In genomic region chr11:46944356-46944755, GRCh38 we compare ENCODE assay signal across 18 cellular contexts. TPM values are rescaled to one million over a fixed set of nuclear protein-coding genes. Genes with fewer than 3 reads are reported as not detected.
DNase-seq lines count a peak whose midpoint lies in the region; ATAC-seq, FAIRE-seq and TF ChIP-seq lines count a peak whose summit lies in the region.
"Had no signal": no experiment of that assay in that cellular context is flagged by ENCODE, and none has a peak within 500 bp of the region (broad histone marks: within the 10 kb centered on the region; RNA-seq: fewer than 3 reads in every experiment).

No MANE protein-coding gene starts in this region.

- no peak overlapping the region for H3T11ph ChIP-seq in H9 (ENCODE audit: low read length)

- H4K8ac ChIP-seq in H9 (replicated peaks; ENCODE audit: insufficient read length, low read depth, low read length) (no peak overlapping the region), H1 (ENCODE audit: extremely low read depth, insufficient read depth, low read length) (no peak overlapping the region)

- H4K5ac ChIP-seq in H9 (ENCODE audit: insufficient read length, low read depth, low read length), result no peak overlapping the region
- H4K5ac ChIP-seq in H1 (ENCODE audit: insufficient read length, low read depth, low read length), result no peak overlapping the region

- H2BK120ac ChIP-seq in H9 (ENCODE audit: low read depth, low read length, poor library complexity, severe bottlenecking), result no peak overlapping the region
- H2BK120ac ChIP-seq in H1 (replicated peaks; ENCODE audit: low read depth, low read length), result no peak overlapping the region

- ATAC-seq in HG02870 (IDR thresholded peaks at IDR 0.05; ENCODE audit: unreplicated experiment), result no peak
- ATAC-seq: A549, HCT116 had no signal

- H3K56ac ChIP-seq in H9 (ENCODE audit: insufficient read length, low read depth, low read length), result no peak overlapping the region
- peak overlapping the region; percentile 11 for H3K56ac ChIP-seq in H1 (replicated peaks; ENCODE audit: insufficient read length, low read depth, low read length)

- FAIRE-seq in H1 (lab: Jason Lieb, UNC), result no peak
- FAIRE-seq: A549, D721Med, G401.6 had no signal

- H3K4ac ChIP-seq in H9 (ENCODE audit: low read depth, low read length) (no peak overlapping the region), H1 (replicated peaks; ENCODE audit: insufficient read length, low read depth, low read length) (no peak overlapping the region)

- no peak for TF ChIP-seq CTCF in H9 (conservative IDR thresholded peaks at IDR 0.05)
- TF ChIP-seq CTCF in H1 (IDR thresholded peaks at IDR 0.05; ENCODE audit: control extremely low read depth in 1 of 3, insufficient read depth in 1 of 3, low read depth in 1 of 3, low read length in 3 of 3), result no peak
- TF ChIP-seq CTCF in neural progenitor cell (IDR thresholded peaks at IDR 0.05), result no peak
- TF ChIP-seq CTCF in smooth muscle cell (IDR thresholded peaks at IDR 0.05; ENCODE audit: borderline replicate concordance, insufficient read depth, poor library complexity, severe bottlenecking), result no peak

- H3K9me3 Mint-ChIP-seq in H9, result no peaks in the 10 kb centered on the region
- no peaks in the 10 kb centered on the region for H3K9me3 Mint-ChIP-seq in neural progenitor cell
- H3K9me3 Mint-ChIP-seq: CD4-positive, alpha-beta memory T cell had no signal

- no peak for TF ChIP-seq POLR2A in H1 (IDR thresholded peaks at IDR 0.05; ENCODE audit: control extremely low read depth in 1 of 2, low read depth in 2 of 2, low read length in 2 of 2)

- H2BK15ac ChIP-seq in H9 (ENCODE audit: low read depth, low read length), result no peak overlapping the region
- H2BK15ac ChIP-seq in H1 (ENCODE audit: low read length), result no peak overlapping the region

- no peak overlapping the region for H3K14ac ChIP-seq in H9 (ENCODE audit: insufficient read depth, low read length)
- H3K14ac ChIP-seq in H1 (ENCODE audit: insufficient read length), result no peak overlapping the region

- H3K36me3 ChIP-seq in Karpas-422 (ENCODE audit: insufficient read depth, low read length) (peaks cover 6% of the 10 kb centered on the region; the same call in 1 of the 2 replicates), H1 (ENCODE audit: control insufficient read depth in 2 of 4, insufficient read depth in 4 of 4, low read length in 3 of 4) (0 out of 8 replicates have a peak, but pooled peaks cover 0 to 4% (median 0%) of the 10 kb centered on the region in 4 experiments), neural progenitor cell (no peaks in the 10 kb centered on the region), smooth muscle cell (ENCODE audit: low read depth) (no peaks in the 10 kb centered on the region)
- H3K36me3 ChIP-seq: BE2C had no signal

- H3K18ac ChIP-seq in H9 (ENCODE audit: insufficient read length, low read depth, low read length) (no peak overlapping the region), H1 (ENCODE audit: extremely low read depth, low read length) (no peak overlapping the region)

- POLR2A ChIA-PET in H1 (lab: Charles Lee; ENCODE audit: partially characterized antibody), result interaction anchor here (0.6 kb wide), 1 partner anchor 35 kb away, joined by 3 read pairs; no protein-coding TSS in a partner anchor

- WGBS in H9 (ENCODE audit: extremely low coverage, insufficient read length, low lambda C conversion rate), result no CpG with 5 or more reads among the region's 1 CpG
- WGBS in H1 (ENCODE audit: extremely low coverage in 1 of 2, insufficient coverage in 1 of 2, insufficient read length in 1 of 2, insufficient replicate concordance in 2 of 2, low coverage in 1 of 2, low lambda C conversion rate in 2 of 2, missing lambda C conversion rate in 1 of 2), 2 experiments, result 94% methylated on average over 1 of the region's 1 CpG; no CpG with 5 or more reads in 1 of the 2 experiments
- 92% methylated on average over 1 of the region's 1 CpG for WGBS in smooth muscle cell (ENCODE audit: low lambda C conversion rate)

- H3K23ac ChIP-seq in H9 (ENCODE audit: insufficient read length, low read depth, low read length), result no peak overlapping the region
- no peak overlapping the region for H3K23ac ChIP-seq in H1 (ENCODE audit: insufficient read length)

- peak overlapping the region in 2 of 3 experiments; percentile 25 to 48; a peak in 2 of 7 replicates for H3K27ac Mint-ChIP-seq in H9
- peak overlapping the region; percentile 27 for H3K27ac Mint-ChIP-seq in neural progenitor cell
- H3K27ac Mint-ChIP-seq: CD4-positive, alpha-beta memory T cell had no signal

- H2BK20ac ChIP-seq in H9 (ENCODE audit: low read depth, low read length, poor library complexity, severe bottlenecking) (no peak overlapping the region), H1 (ENCODE audit: low read length) (no peak overlapping the region)

- H3K4me1 Mint-ChIP-seq in H9 (peaks cover 13 to 15% of the 10 kb centered on the region in 2 experiments), neural progenitor cell (peaks cover 36% of the 10 kb centered on the region)

- H3K79me2 ChIP-seq in H9 (ENCODE audit: insufficient read depth, low read length) (no peaks in the 10 kb centered on the region), Karpas-422 (ENCODE audit: low read length) (peaks cover 82% of the 10 kb centered on the region), H1 (ENCODE audit: control insufficient read depth in 1 of 2, insufficient read depth in 2 of 2, low read length in 2 of 2) (no peaks in the 10 kb centered on the region), neural progenitor cell (ENCODE audit: low read depth) (peaks cover 17% of the 10 kb centered on the region), smooth muscle cell (ENCODE audit: low read depth) (peaks cover 28% of the 10 kb centered on the region)

- H4K91ac ChIP-seq in H9 (ENCODE audit: insufficient read length, low read depth, low read length), result no peak overlapping the region
- no peak overlapping the region for H4K91ac ChIP-seq in H1 (replicated peaks; ENCODE audit: insufficient read length, low read length)

- H3K23me2 ChIP-seq in H9 (ENCODE audit: insufficient read length, low read depth, low read length, poor library complexity, severe bottlenecking), result peaks cover 4% of the 10 kb centered on the region
- H3K23me2 ChIP-seq in H1 (ENCODE audit: low read depth, low read length), result no peaks in the 10 kb centered on the region

- H2BK5ac ChIP-seq in H9 (ENCODE audit: insufficient read length, low read length) (no peak overlapping the region), H1 (ENCODE audit: low read depth, low read length) (no peak overlapping the region)

- H2BK12ac ChIP-seq in H9 (ENCODE audit: insufficient read length, low read depth, low read length) (no peak overlapping the region), H1 (ENCODE audit: low read depth, low read length) (no peak overlapping the region)

- H3K9me3 ChIP-seq in H9 (ENCODE audit: control insufficient read depth, low read depth, low read length) (no peaks in the 10 kb centered on the region), Karpas-422 (ENCODE audit: low read length) (no peaks in the 10 kb centered on the region), H1 (ENCODE audit: insufficient read depth in 2 of 2, low read depth in 1 of 2, low read length in 1 of 2) (no peaks in the 10 kb centered on the region), neural progenitor cell (ENCODE audit: low read depth) (no peaks in the 10 kb centered on the region), smooth muscle cell (replicated peaks; ENCODE audit: low read depth) (no peaks in the 10 kb centered on the region)
- H3K9me3 ChIP-seq: A549, BE2C had no signal

- peaks cover 2% of the 10 kb centered on the region for H3K79me1 ChIP-seq in H9 (ENCODE audit: insufficient read depth, low read depth, low read length, poor library complexity, severe bottlenecking)
- H3K79me1 ChIP-seq in H1 (ENCODE audit: low read depth, low read length), result no peaks in the 10 kb centered on the region

- H3K9ac ChIP-seq in H9 (ENCODE audit: extremely low read depth, insufficient read length, low read length), result no peak overlapping the region
- H3K9ac ChIP-seq in Karpas-422 (ENCODE audit: low read length), result no peak overlapping the region
- H3K9ac ChIP-seq in H1 (replicated peaks in 1 of 4; ENCODE audit: extremely low read depth in 1 of 4, low read depth in 3 of 4, low read length in 3 of 4), result no peak overlapping the region
- no peak overlapping the region for H3K9ac ChIP-seq in neural progenitor cell
- H3K9ac ChIP-seq in smooth muscle cell (ENCODE audit: low read depth), result no peak overlapping the region

- no peak for DNase-seq in H9
- DNase-seq in Karpas-422, result no peak
- no peak for DNase-seq in H1 (ENCODE audit: low read depth in 1 of 2, low spot score in 2 of 2)
- DNase-seq in neural progenitor cell (ENCODE audit: low spot score), result no peak
- DNase-seq in smooth muscle cell (lab: John Stamatoyannopoulos, UW; ENCODE audit: unreplicated experiment), result no peak
- no peak for DNase-seq in midbrain (lab: John Stamatoyannopoulos, UW)
- DNase-seq: BE2C; CD4-positive, alpha-beta memory T cell; DMS153; DMS79 treated with DMSO at 0.1 percent for 48 hours; EL; IMR-90 had no signal

- H3K4me2 ChIP-seq in H9 (ENCODE audit: insufficient read depth, insufficient read length, low read length), result no peak overlapping the region
- H3K4me2 ChIP-seq in Karpas-422 (ENCODE audit: low read depth, low read length, poor library complexity, severe bottlenecking), result no peak overlapping the region
- no peak overlapping the region for H3K4me2 ChIP-seq in H1 (ENCODE audit: insufficient read depth in 1 of 2, low read depth in 2 of 2, low read length in 2 of 2)
- H3K4me2 ChIP-seq in neural progenitor cell, result no peak overlapping the region
- H3K4me2 ChIP-seq in smooth muscle cell, result no peak overlapping the region
- H3K4me2 ChIP-seq: A549 had no signal

- no peaks in the 10 kb centered on the region for H3K9me2 ChIP-seq in Karpas-422 (replicated peaks; ENCODE audit: insufficient read depth, low read length)

- no peaks in the 10 kb centered on the region for H3K27me3 Mint-ChIP-seq in H9 (ENCODE audit: low read depth)
- H3K27me3 Mint-ChIP-seq in neural progenitor cell (ENCODE audit: insufficient read depth, low read depth), result no peaks in the 10 kb centered on the region
- H3K27me3 Mint-ChIP-seq: CD4-positive, alpha-beta memory T cell had no signal

- H3K27ac ChIP-seq in H9 (ENCODE audit: insufficient read length, low read depth, low read length), result no peak overlapping the region
- peak overlapping the region; percentile 1; the same call in 1 of the 2 replicates for H3K27ac ChIP-seq in Karpas-422 (ENCODE audit: low read length)
- H3K27ac ChIP-seq in H1 (ENCODE audit: low read depth, low read length), result no peak overlapping the region
- H3K27ac ChIP-seq in neural progenitor cell, result peak overlapping the region; percentile 30
- H3K27ac ChIP-seq in smooth muscle cell (ENCODE audit: low read depth), result no peak overlapping the region
- H3K27ac ChIP-seq: A549, C4-2B had no signal

- H2AFZ ChIP-seq in H9 (ENCODE audit: low read length) (no peak overlapping the region), Karpas-422 (ENCODE audit: low read length) (no peak overlapping the region), H1 (ENCODE audit: low read length) (no peak overlapping the region), neural progenitor cell (replicated peaks) (no peak overlapping the region), smooth muscle cell (ENCODE audit: low read depth) (no peak overlapping the region)

- H3K27me3 ChIP-seq in H9 (ENCODE audit: insufficient read depth, low read length) (no peaks in the 10 kb centered on the region), Karpas-422 (ENCODE audit: low read length) (no peaks in the 10 kb centered on the region), H1 (replicated peaks in 1 of 4; ENCODE audit: control insufficient read depth in 3 of 4, extremely low read depth in 1 of 4, insufficient read depth in 3 of 4, low read length in 3 of 4) (no peaks in the 10 kb centered on the region), neural progenitor cell (no peaks in the 10 kb centered on the region), smooth muscle cell (ENCODE audit: low read depth) (no peaks in the 10 kb centered on the region)
- H3K27me3 ChIP-seq: BE2C had no signal

- no peaks in the 10 kb centered on the region for H3K4me1 ChIP-seq in H9 (ENCODE audit: insufficient read depth, low read length)
- H3K4me1 ChIP-seq in Karpas-422 (ENCODE audit: low read length), result peaks cover 40% of the 10 kb centered on the region
- H3K4me1 ChIP-seq in H1 (replicated peaks in 1 of 4; ENCODE audit: control insufficient read depth in 3 of 4, insufficient read depth in 4 of 4, low read length in 3 of 4), result no peaks in the 10 kb centered on the region
- peaks cover 22% of the 10 kb centered on the region for H3K4me1 ChIP-seq in neural progenitor cell
- H3K4me1 ChIP-seq in smooth muscle cell (ENCODE audit: low read depth), result peaks cover 19% of the 10 kb centered on the region
- H3K4me1 ChIP-seq: BE2C had no signal

- no peak overlapping the region for H3K4me3 ChIP-seq in Karpas-422 (ENCODE audit: low read length)
- H3K4me3 ChIP-seq in H1 (ENCODE audit: extremely low read depth in 1 of 4, insufficient read depth in 2 of 4, low read depth in 3 of 4, low read length in 4 of 4), result no peak overlapping the region
- H3K4me3 ChIP-seq in neural progenitor cell, result no peak overlapping the region
- H3K4me3 ChIP-seq in smooth muscle cell, result no peak overlapping the region
- H3K4me3 ChIP-seq: A549 had no signal

- CTCF ChIA-PET in H1 (lab: Charles Lee; ENCODE audit: partially characterized antibody), result interaction anchor here (0.8 to 2.8 kb wide), 4 partner anchors 23 to 208 kb away, joined by 3 to 7 read pairs (median 4); no protein-coding TSS in a partner anchor

- H3F3A ChIP-seq in neural progenitor cell (ENCODE audit: low read depth) (peaks cover 21% of the 10 kb centered on the region), smooth muscle cell (ENCODE audit: low read depth) (peaks cover 11% of the 10 kb centered on the region)

- H4K20me1 ChIP-seq in H9 (ENCODE audit: control insufficient read depth, insufficient read depth, insufficient read length), result no peaks in the 10 kb centered on the region
- no peaks in the 10 kb centered on the region for H4K20me1 ChIP-seq in Karpas-422 (ENCODE audit: insufficient read depth, low read depth, low read length)
- H4K20me1 ChIP-seq in H1 (replicated peaks in 1 of 2; ENCODE audit: control insufficient read depth in 1 of 2, insufficient read depth in 2 of 2, low read length in 2 of 2), result no peaks in the 10 kb centered on the region
- peaks cover 49% of the 10 kb centered on the region for H4K20me1 ChIP-seq in neural progenitor cell (ENCODE audit: low read depth)
- H4K20me1 ChIP-seq in smooth muscle cell (ENCODE audit: low read depth), result no peaks in the 10 kb centered on the region

- TF ChIP-seq RAD21 in H1 (IDR thresholded peaks at IDR 0.05 in 1 of 2, conservative IDR thresholded peaks at IDR 0.05 in 1 of 2; ENCODE audit: low read depth in 2 of 2, low read length in 2 of 2), result no peak

- no peak for TF ChIP-seq EP300 in H1 (IDR thresholded peaks at IDR 0.05; ENCODE audit: borderline replicate concordance in 1 of 2, low read depth in 2 of 2, low read length in 2 of 2)

- H2AK5ac ChIP-seq in H9 (ENCODE audit: insufficient read length, low read length), result no peak overlapping the region
- H2AK5ac ChIP-seq in H1 (ENCODE audit: low read depth, low read length), result no peak overlapping the region

- no peaks in the 10 kb centered on the region; a peak in 1 of 7 replicates for H3K36me3 Mint-ChIP-seq in H9 (ENCODE audit: insufficient read depth in 1 of 3, low read depth in 3 of 3)
- peaks cover 27% of the 10 kb centered on the region for H3K36me3 Mint-ChIP-seq in neural progenitor cell

- H3K4me3 Mint-ChIP-seq in H9 (no peak overlapping the region), neural progenitor cell (no peak overlapping the region)
- H3K4me3 Mint-ChIP-seq: CD4-positive, alpha-beta memory T cell had no signal

RNA-seq across cellular contexts. Expression of gene CSTPP1, which starts 7.8 kb away (rescaled TPM):
- 19.6 and 21.2 TPM in 2 replicates for total RNA-seq in H9 (2021)
- total RNA-seq in Karpas-422 (2014; rRNA removed; shearing (Covaris generic); ENCODE audit: low replicate concordance), result 61.1 and 78.4 TPM in 2 replicates
- total RNA-seq in H1 (2021; fragmentation: NEBNext Ultra II Directional; extraction: Animal tissue kit (Norgen Biotek cat#: 25700)), result 24.2 and 26.2 TPM in 2 replicates
- 28.7 and 55.1 TPM in 2 replicates for polyA plus RNA-seq in H1 (2011; rRNA removed)
- polyA plus RNA-seq in H1 (2011; cell fraction: cytosol; rRNA removed), result 27.5 TPM
- polyA plus RNA-seq in H1 (2011; cell fraction: nucleus; rRNA removed), result 34.3 TPM
- polyA plus RNA-seq in H1 (2012, experiment 1 of 2), result 24.5 to 28.7 TPM (median 26.8 TPM) in 4 replicates
- polyA plus RNA-seq in H1 (2012, experiment 2 of 2), result 26.6 TPM
- polyA plus RNA-seq in H1 (2013, experiment 1 of 2), result 15.1 TPM
- 15.9 TPM for polyA plus RNA-seq in H1 (2013, experiment 2 of 2)
- 25.0 and 34.0 TPM in 2 replicates for polyA minus RNA-seq in H1 (2011; rRNA and poly(A)+ RNA removed)
- 20.8 TPM for polyA minus RNA-seq in H1 (2011; cell fraction: cytosol; rRNA and poly(A)+ RNA removed)
- polyA minus RNA-seq in H1 (2011; cell fraction: nucleus; rRNA and poly(A)+ RNA removed), result 33.3 TPM
- 32.7 and 51.7 TPM in 2 replicates for total RNA-seq in neural progenitor cell (ENCODE audit: low replicate concordance)
- total RNA-seq in smooth muscle cell, result 26.4 and 37.4 TPM in 2 replicates
- polyA plus RNA-seq in smooth muscle cell, result 44.8 and 45.9 TPM in 2 replicates

RNA-seq across cellular contexts. Expression of gene LRP4, which starts 26.0 kb away (rescaled TPM):
- total RNA-seq in H9 (2021), result 11.3 and 11.6 TPM in 2 replicates
- 2.6 and 3.9 TPM in 2 replicates for total RNA-seq in Karpas-422 (2014; rRNA removed; shearing (Covaris generic); ENCODE audit: low replicate concordance)
- 20.8 and 22.1 TPM in 2 replicates for total RNA-seq in H1 (2021; fragmentation: NEBNext Ultra II Directional; extraction: Animal tissue kit (Norgen Biotek cat#: 25700))
- polyA plus RNA-seq in H1 (2011; rRNA removed), result 5.4 and 11.0 TPM in 2 replicates
- polyA plus RNA-seq in H1 (2011; cell fraction: cytosol; rRNA removed), result 9.7 TPM
- 38.0 TPM for polyA plus RNA-seq in H1 (2011; cell fraction: nucleus; rRNA removed)
- 13.2 to 16.4 TPM (median 13.8 TPM) in 4 replicates for polyA plus RNA-seq in H1 (2012, experiment 1 of 2)
- polyA plus RNA-seq in H1 (2012, experiment 2 of 2), result 3.2 TPM
- polyA plus RNA-seq in H1 (2013, experiment 1 of 2), result 19.9 TPM
- polyA plus RNA-seq in H1 (2013, experiment 2 of 2), result 17.6 TPM
- polyA minus RNA-seq in H1 (2011; rRNA and poly(A)+ RNA removed), result 28.0 and 31.2 TPM in 2 replicates
- polyA minus RNA-seq in H1 (2011; cell fraction: cytosol; rRNA and poly(A)+ RNA removed), result 11.9 TPM
- polyA minus RNA-seq in H1 (2011; cell fraction: nucleus; rRNA and poly(A)+ RNA removed), result 29.2 TPM
- total RNA-seq in neural progenitor cell (ENCODE audit: low replicate concordance), result 9.2 and 12.0 TPM in 2 replicates
- total RNA-seq in smooth muscle cell, result 13.6 and 14.8 TPM in 2 replicates
- 7.1 and 10.4 TPM in 2 replicates for polyA plus RNA-seq in smooth muscle cell
- total RNA-seq: CD4-positive, alpha-beta memory T cell had no signal
- polyA plus RNA-seq: CD4-positive, alpha-beta memory T cell had no signal

Comparison
In these comparisons a context has a peak if more than half of its experiments do, and no peak if none do; other contexts are left out.
1. H3K27ac ChIP-seq: peak in Karpas-422 (single experiment) and neural progenitor cell (single experiment); none in H9 (single experiment), H1 (single experiment) and smooth muscle cell (single experiment).